ENCODE assay signal across 26 cellular contexts in genomic region chr6:11307226-11307625, GRCh38.
DNase-seq lines count a peak whose midpoint lies in the region; ATAC-seq and TF ChIP-seq lines count a peak whose summit lies in the region.
"Had no signal": no experiment of that assay in that cellular context is flagged by ENCODE, and none has a peak within 500 bp of the region (broad histone marks: within the 10 kb centered on the region; RNA-seq: fewer than 3 reads in every experiment).

No MANE protein-coding gene starts in this region.

- no peaks in the 10 kb centered on the region for H3K9me3 Mint-ChIP-seq in activated CD8-positive, alpha-beta memory T cell treated with anti-CD3 and anti-CD28 coated beads, Interleukin-2, amount 10 ng/mL, durations not matched to agents 7 days and 5 days (ENCODE audit: low read depth)
- H3K9me3 Mint-ChIP-seq in immature natural killer cell, result peaks cover 0 to 2% (median under 1%) of the 10 kb centered on the region in 6 donors
- peaks cover 8% of the 10 kb centered on the region for H3K9me3 Mint-ChIP-seq in activated CD4-positive, alpha-beta memory T cell treated with anti-CD3 and anti-CD28 coated beads for 36 hours
- H3K9me3 Mint-ChIP-seq: HFFc6 had no signal

- H3K27ac ChIP-seq in VCaP, result peak overlapping the region; percentile 80; the same call in 1 of the 2 replicates
- H3K27ac ChIP-seq: right atrium auricular region, stomach had no signal

- no peak for TF ChIP-seq CTCF in VCaP (conservative IDR thresholded peaks at IDR 0.05)

- intact Hi-C loops in activated CD4-positive, alpha-beta memory T cell treated with anti-CD3 and anti-CD28 coated beads for 36 hours (cut with micrococcal nuclease), result no loop called here

- CTCF ChIA-PET in activated CD8-positive, alpha-beta memory T cell treated with anti-CD3 and anti-CD28 coated beads, Interleukin-2, amount 10 ng/mL, durations not matched to agents 7 days and 5 days (lab: Charles Lee), result no interaction called here
- CTCF ChIA-PET in activated CD4-positive, alpha-beta memory T cell treated with anti-CD3 and anti-CD28 coated beads for 36 hours (lab: Charles Lee), result interaction anchor here (1.6 kb wide), 1 partner anchor 9 kb away, joined by 4 read pairs; no protein-coding TSS in a partner anchor

- POLR2A ChIA-PET in activated CD4-positive, alpha-beta memory T cell treated with anti-CD3 and anti-CD28 coated beads for 36 hours (lab: Charles Lee), result no interaction called here

- peaks cover 56% of the 10 kb centered on the region for H3K36me3 Mint-ChIP-seq in activated CD8-positive, alpha-beta memory T cell treated with anti-CD3 and anti-CD28 coated beads, Interleukin-2, amount 10 ng/mL, durations not matched to agents 7 days and 5 days
- peaks cover 22 to 38% (median 31%) of the 10 kb centered on the region in 3 donors for H3K36me3 Mint-ChIP-seq in immature natural killer cell
- peaks cover 44% of the 10 kb centered on the region for H3K36me3 Mint-ChIP-seq in activated CD4-positive, alpha-beta memory T cell treated with anti-CD3 and anti-CD28 coated beads for 36 hours

- H3K27ac Mint-ChIP-seq in activated CD8-positive, alpha-beta memory T cell treated with anti-CD3 and anti-CD28 coated beads, Interleukin-2, amount 10 ng/mL, durations not matched to agents 7 days and 5 days, result no peak overlapping the region
- peak overlapping the region in 4 of 6 donors; percentile 17 to 58 (median 23) for H3K27ac Mint-ChIP-seq in immature natural killer cell
- H3K27ac Mint-ChIP-seq in activated CD4-positive, alpha-beta memory T cell treated with anti-CD3 and anti-CD28 coated beads for 36 hours, result no peak overlapping the region
- H3K27ac Mint-ChIP-seq: activated naive CD4-positive, alpha-beta T cell treated with anti-CD3 and anti-CD28 coated beads for 36 hours; HFFc6 had no signal

- H3K4me3 Mint-ChIP-seq in activated CD8-positive, alpha-beta memory T cell treated with anti-CD3 and anti-CD28 coated beads, Interleukin-2, amount 10 ng/mL, durations not matched to agents 7 days and 5 days, result no peak overlapping the region
- H3K4me3 Mint-ChIP-seq in immature natural killer cell, result no peak overlapping the region
- H3K4me3 Mint-ChIP-seq in activated CD4-positive, alpha-beta memory T cell treated with anti-CD3 and anti-CD28 coated beads for 36 hours, result no peak overlapping the region
- H3K4me3 Mint-ChIP-seq: activated naive CD4-positive, alpha-beta T cell treated with anti-CD3 and anti-CD28 coated beads for 36 hours; HFFc6 had no signal

- no peak for DNase-seq in activated CD8-positive, alpha-beta memory T cell treated with anti-CD3 and anti-CD28 coated beads, Interleukin-2, amount 10 ng/mL, durations not matched to agents 7 days and 5 days
- no peak for DNase-seq in activated CD8-positive, alpha-beta memory T cell treated with anti-CD3 and anti-CD28 coated beads for 24 hours
- DNase-seq in immature natural killer cell (no peak), AML-193 (lab: John Stamatoyannopoulos, UW) (no peak)
- no peak for DNase-seq in stimulated activated naive CD8-positive, alpha-beta T cell treated with anti-CD3 and anti-CD28 coated beads, Interleukin-15, Interleukin-2, amounts not matched to agents 100 U/mL and 50 U/mL, for 24 hours
- no peak for DNase-seq in activated CD4-positive, alpha-beta memory T cell treated with anti-CD3 and anti-CD28 coated beads for 36 hours
- DNase-seq: activated CD4-positive, CD25-positive, alpha-beta regulatory T cell treated with anti-CD3 and anti-CD28 coated beads, Interleukin-2, amount 50 U/mL, for 72 hours; activated naive CD4-positive, alpha-beta T cell treated with anti-CD3 and anti-CD28 coated beads for 36 hours; amniotic stem cell; CD4-positive, CD25-positive, alpha-beta regulatory T cell; EL; GOT3; HFFc6; hypothalamus; KBM-7; mesendoderm; MG63; NCI-H1436; NCI-H2081 treated with DMSO at 0.1 percent for 48 hours; NCI-H226; NCI-H526 treated with DMSO at 0.1 percent for 48 hours; Right ventricle myocardium superior; stomach had no signal

- ATAC-seq in activated CD8-positive, alpha-beta memory T cell treated with anti-CD3 and anti-CD28 coated beads, Interleukin-2, amount 10 ng/mL, durations not matched to agents 7 days and 5 days, result peak; percentile 45
- peak; percentile 76 for ATAC-seq in stimulated activated naive CD8-positive, alpha-beta T cell treated with anti-CD3 and anti-CD28 coated beads, Interleukin-15, Interleukin-2, amounts not matched to agents 100 U/mL and 50 U/mL, for 24 hours
- ATAC-seq in HG02642 (IDR thresholded peaks at IDR 0.05; ENCODE audit: poor library complexity, unreplicated experiment), result no peak

- H3K27me3 Mint-ChIP-seq in activated CD8-positive, alpha-beta memory T cell treated with anti-CD3 and anti-CD28 coated beads, Interleukin-2, amount 10 ng/mL, durations not matched to agents 7 days and 5 days, result no peaks in the 10 kb centered on the region
- H3K27me3 Mint-ChIP-seq in immature natural killer cell (ENCODE audit: low read depth in 3 of 3), result peaks cover 0 to 2% (median 0%) of the 10 kb centered on the region in 3 donors
- no peaks in the 10 kb centered on the region for H3K27me3 Mint-ChIP-seq in activated CD4-positive, alpha-beta memory T cell treated with anti-CD3 and anti-CD28 coated beads for 36 hours
- H3K27me3 Mint-ChIP-seq: CD4-positive, CD25-positive, alpha-beta regulatory T cell had no signal

- H3K4me1 Mint-ChIP-seq in activated CD8-positive, alpha-beta memory T cell treated with anti-CD3 and anti-CD28 coated beads, Interleukin-2, amount 10 ng/mL, durations not matched to agents 7 days and 5 days, result peaks cover 29% of the 10 kb centered on the region
- peaks cover 52 to 70% of the 10 kb centered on the region in 2 donors for H3K4me1 Mint-ChIP-seq in immature natural killer cell
- H3K4me1 Mint-ChIP-seq in activated CD4-positive, alpha-beta memory T cell treated with anti-CD3 and anti-CD28 coated beads for 36 hours (ENCODE audit: low read depth), result peaks cover 21% of the 10 kb centered on the region

Comparison
In these comparisons a context has a peak if more than half of its experiments do, and no peak if none do; other contexts are left out.
1. H3K27ac Mint-ChIP-seq: peak in immature natural killer cell (4 of 6); none in activated CD8-positive, alpha-beta memory T cell treated with anti-CD3 and anti-CD28 coated beads, Interleukin-2, amount 10 ng/mL, durations not matched to agents 7 days and 5 days (single experiment) and activated CD4-positive, alpha-beta memory T cell treated with anti-CD3 and anti-CD28 coated beads for 36 hours (single experiment).